ENCODE assay signal across 8 cellular contexts in genomic region chr1:3453203-3453761, GRCh38. TPM values are rescaled to one million over a fixed set of nuclear protein-coding genes. Genes with fewer than 3 reads are reported as not detected.
A peak's percentile ranks its signal among the peaks of the same experiment; 100 is the strongest.
DNase-seq lines count a peak whose midpoint lies in the region; ATAC-seq and TF ChIP-seq lines count a peak whose summit lies in the region.

No MANE protein-coding gene starts in this region.

- H3K4ac ChIP-seq in trophoblast cell (ENCODE audit: low read depth, low read length) = no peak overlapping the region

- no peak overlapping the region for H2AK5ac ChIP-seq in trophoblast cell (ENCODE audit: low read length)

- POLR2A ChIA-PET in SK-N-SH (lab: Yijun Ruan, JAX) = interaction anchor here (0.7 to 1.1 kb wide), 2 partner anchors 166 to 173 kb away, joined by 3 to 4 read pairs; no protein-coding TSS in a partner anchor

- no peak overlapping the region for H3K18ac ChIP-seq in trophoblast cell (ENCODE audit: low read length)

- no peak overlapping the region for H3K27ac Mint-ChIP-seq in activated naive CD4-positive, alpha-beta T cell treated with anti-CD3 and anti-CD28 coated beads, Interleukin-2, amount 10 ng/mL, durations not matched to agents 7 days and 5 days
- H3K27ac Mint-ChIP-seq in glutamatergic neuron (ENCODE audit: unreplicated experiment) = no peak overlapping the region

- CTCF ChIA-PET in SK-N-SH (lab: Yijun Ruan, JAX) = interaction anchor here (0.5 to 4.1 kb wide), 84 partner anchors 11 to 1034 kb away, joined by 3 to 114 read pairs (median 6); partner anchors contain the start of genes CCDC27, DFFB, LRRC47 and TP73
- CTCF ChIA-PET in activated naive CD4-positive, alpha-beta T cell treated with anti-CD3 and anti-CD28 coated beads, Interleukin-2, amount 10 ng/mL, durations not matched to agents 7 days and 5 days (lab: Charles Lee) = interaction anchor here (0.6 to 3.2 kb wide), 19 partner anchors 10 to 224 kb away, joined by 3 to 15 read pairs (median 6); no protein-coding TSS in a partner anchor

- no peaks in the 10 kb centered on the region for H3K9me3 Mint-ChIP-seq in activated naive CD4-positive, alpha-beta T cell treated with anti-CD3 and anti-CD28 coated beads, Interleukin-2, amount 10 ng/mL, durations not matched to agents 7 days and 5 days
- H3K9me3 Mint-ChIP-seq in glutamatergic neuron (ENCODE audit: unreplicated experiment) = no peaks in the 10 kb centered on the region

- H2BK5ac ChIP-seq in trophoblast cell (ENCODE audit: low read depth, low read length, poor library complexity) = no peak overlapping the region

- 2% methylated on average over 8 of the region's 18 CpGs for WGBS in SK-N-SH (ENCODE audit: low lambda C conversion rate)
- no CpG with 5 or more reads among the region's 18 CpGs for WGBS in trophoblast cell (ENCODE audit: extremely low coverage, insufficient coverage, insufficient read length)

- no peaks in the 10 kb centered on the region for H3K79me2 ChIP-seq in SK-N-SH (ENCODE audit: insufficient read depth)
- H3K79me2 ChIP-seq in trophoblast cell (ENCODE audit: control insufficient read depth, insufficient read depth, low read length, poor library complexity) = peaks cover 2% of the 10 kb centered on the region

- peak; percentile 86 for ATAC-seq in upper lobe of right lung
- ATAC-seq in GM21381 (IDR thresholded peaks at IDR 0.05; ENCODE audit: unreplicated experiment) = no peak

- DNase-seq in DMS53 treated with DMSO at 0.1 percent for 48 hours (lab: John Stamatoyannopoulos, UW; ENCODE audit: unreplicated experiment) = peak; percentile 44
- DNase-seq in SK-N-SH = peak; percentile 93
- DNase-seq in activated naive CD4-positive, alpha-beta T cell treated with anti-CD3 and anti-CD28 coated beads, Interleukin-2, amount 10 ng/mL, durations not matched to agents 7 days and 5 days = peak; percentile 80
- DNase-seq in glutamatergic neuron = peak; percentile 89
- DNase-seq in trophoblast cell = peak; percentile 48 to 81
- peak; percentile 89 for DNase-seq in upper lobe of right lung

- peak; percentile 75 for TF ChIP-seq CTCF in SK-N-SH (IDR thresholded peaks at IDR 0.05)
- peak; percentile 90 for TF ChIP-seq CTCF in glutamatergic neuron (IDR thresholded peaks at IDR 0.05; ENCODE audit: partially characterized antibody, unreplicated experiment)
- peak; percentile 96 for TF ChIP-seq CTCF in upper lobe of right lung (IDR thresholded peaks at IDR 0.05)

- H3F3A ChIP-seq in SK-N-SH (replicated peaks; ENCODE audit: insufficient read depth) = no peaks in the 10 kb centered on the region

- peaks cover 3% of the 10 kb centered on the region; the same call in 1 of the 2 replicates for H3K36me3 ChIP-seq in HUES48 (ENCODE audit: control insufficient read depth, insufficient read depth, low read length)
- H3K36me3 ChIP-seq in SK-N-SH (replicated peaks in 1 of 2; ENCODE audit: control insufficient read depth in 1 of 2, insufficient read depth in 2 of 2, low read length in 1 of 2) = no peaks in the 10 kb centered on the region
- H3K36me3 ChIP-seq in trophoblast cell (ENCODE audit: control insufficient read depth in 1 of 2, insufficient read depth in 2 of 2, low read length in 2 of 2) = no peaks in the 10 kb centered on the region
- no peaks in the 10 kb centered on the region for H3K36me3 ChIP-seq in upper lobe of right lung

- no peaks in the 10 kb centered on the region for H3K9me2 ChIP-seq in SK-N-SH

- peak overlapping the region; percentile 40 for H3K4me3 Mint-ChIP-seq in activated naive CD4-positive, alpha-beta T cell treated with anti-CD3 and anti-CD28 coated beads, Interleukin-2, amount 10 ng/mL, durations not matched to agents 7 days and 5 days
- no peak overlapping the region for H3K4me3 Mint-ChIP-seq in glutamatergic neuron (ENCODE audit: unreplicated experiment)

- H3K27me3 Mint-ChIP-seq in activated naive CD4-positive, alpha-beta T cell treated with anti-CD3 and anti-CD28 coated beads, Interleukin-2, amount 10 ng/mL, durations not matched to agents 7 days and 5 days = peaks cover 59% of the 10 kb centered on the region
- H3K27me3 Mint-ChIP-seq in glutamatergic neuron (ENCODE audit: unreplicated experiment) = peaks cover 3% of the 10 kb centered on the region

- H2BK120ac ChIP-seq in trophoblast cell (ENCODE audit: insufficient read depth, low read length, poor library complexity) = no peak overlapping the region

- no peak overlapping the region for H3K4me3 ChIP-seq in HUES48 (ENCODE audit: low read depth, low read length)
- H3K4me3 ChIP-seq in SK-N-SH (ENCODE audit: low read depth in 2 of 2, low read length in 1 of 2) = no peak overlapping the region; a peak in 1 of 4 replicates
- no peak overlapping the region for H3K4me3 ChIP-seq in trophoblast cell (ENCODE audit: low read depth, low read length)
- no peak overlapping the region for H3K4me3 ChIP-seq in upper lobe of right lung

- H3K79me1 ChIP-seq in trophoblast cell (ENCODE audit: low read length) = peaks cover 8% of the 10 kb centered on the region

- no peaks in the 10 kb centered on the region for H3K36me3 Mint-ChIP-seq in activated naive CD4-positive, alpha-beta T cell treated with anti-CD3 and anti-CD28 coated beads, Interleukin-2, amount 10 ng/mL, durations not matched to agents 7 days and 5 days
- no peaks in the 10 kb centered on the region for H3K36me3 Mint-ChIP-seq in glutamatergic neuron (ENCODE audit: unreplicated experiment)

- peaks cover 18% of the 10 kb centered on the region for H3K4me1 ChIP-seq in HUES48 (ENCODE audit: control insufficient read depth, insufficient read depth, low read length)
- peaks cover 0 to 14% of the 10 kb centered on the region in 2 experiments; a peak in 1 of 4 replicates for H3K4me1 ChIP-seq in SK-N-SH (ENCODE audit: control insufficient read depth in 1 of 2, insufficient read depth in 2 of 2, low read depth in 1 of 2, low read length in 1 of 2)
- H3K4me1 ChIP-seq in trophoblast cell (ENCODE audit: control insufficient read depth in 1 of 2, insufficient read depth in 2 of 2, low read length in 2 of 2) = peaks cover 8 to 13% of the 10 kb centered on the region in 2 experiments
- H3K4me1 ChIP-seq in upper lobe of right lung = peaks cover 4% of the 10 kb centered on the region

- H4K12ac ChIP-seq in trophoblast cell (ENCODE audit: low read depth, low read length) = no peak overlapping the region

- H4K20me1 ChIP-seq in SK-N-SH (ENCODE audit: insufficient read depth) = no peaks in the 10 kb centered on the region

- H3K27ac ChIP-seq in HUES48 (ENCODE audit: low read depth, low read length) (peak overlapping the region; percentile 99), SK-N-SH (ENCODE audit: low read depth in 2 of 2, low read length in 1 of 2) (no peak overlapping the region), trophoblast cell (ENCODE audit: low read depth, low read length) (no peak overlapping the region), upper lobe of right lung (no peak overlapping the region)

- TF ChIP-seq RAD21 in SK-N-SH (IDR thresholded peaks at IDR 0.05; ENCODE audit: low read length) = peak; percentile 92

- H3K27me3 ChIP-seq in HUES48 (ENCODE audit: control insufficient read depth, insufficient read depth, low read length) = no peaks in the 10 kb centered on the region
- no peaks in the 10 kb centered on the region for H3K27me3 ChIP-seq in SK-N-SH (ENCODE audit: insufficient read depth)
- H3K27me3 ChIP-seq in trophoblast cell (ENCODE audit: insufficient read depth, low read length) = no peaks in the 10 kb centered on the region
- H3K27me3 ChIP-seq in upper lobe of right lung = peaks cover 24% of the 10 kb centered on the region

- no peak overlapping the region for H2BK12ac ChIP-seq in trophoblast cell (ENCODE audit: low read length)

- H3K4me2 ChIP-seq in SK-N-SH = no peak overlapping the region
- H3K4me2 ChIP-seq in trophoblast cell (ENCODE audit: low read length) = no peak overlapping the region

- H3K4me1 Mint-ChIP-seq in activated naive CD4-positive, alpha-beta T cell treated with anti-CD3 and anti-CD28 coated beads, Interleukin-2, amount 10 ng/mL, durations not matched to agents 7 days and 5 days = peaks cover 2% of the 10 kb centered on the region
- peaks cover 6% of the 10 kb centered on the region for H3K4me1 Mint-ChIP-seq in glutamatergic neuron (ENCODE audit: low read depth, unreplicated experiment)

- TF ChIP-seq EP300 in SK-N-SH (IDR thresholded peaks at IDR 0.05; ENCODE audit: borderline replicate concordance in 1 of 2, low read depth in 1 of 2, low read length in 1 of 2) = no peak

- H3K9ac ChIP-seq in HUES48 (ENCODE audit: low read depth, low read length) (no peak overlapping the region), SK-N-SH (no peak overlapping the region), trophoblast cell (ENCODE audit: low read length) (no peak overlapping the region)

- no peak overlapping the region for H4K8ac ChIP-seq in trophoblast cell (ENCODE audit: low read depth, low read length)

- no peaks in the 10 kb centered on the region for H3K9me3 ChIP-seq in HUES48 (ENCODE audit: control insufficient read depth, insufficient read depth, low read length)
- H3K9me3 ChIP-seq in SK-N-SH = no peaks in the 10 kb centered on the region
- H3K9me3 ChIP-seq in trophoblast cell (ENCODE audit: insufficient read depth, low read depth, low read length) = no peaks in the 10 kb centered on the region
- no peaks in the 10 kb centered on the region for H3K9me3 ChIP-seq in upper lobe of right lung

- intact Hi-C loops in upper lobe of right lung (cut with DNase I) = loop anchor here (10.0 kb wide), 1 partner anchor 272 kb away; no protein-coding TSS in a partner anchor

- peak overlapping the region; percentile 16 for H4K91ac ChIP-seq in trophoblast cell (ENCODE audit: low read depth, low read length)

- H2AFZ ChIP-seq in SK-N-SH (ENCODE audit: low read depth) (no peak overlapping the region), trophoblast cell (ENCODE audit: insufficient read depth, low read length, poor library complexity) (no peak overlapping the region)

- H3K23ac ChIP-seq in trophoblast cell (ENCODE audit: low read length) = no peak overlapping the region

- no peak overlapping the region for H3K14ac ChIP-seq in trophoblast cell (ENCODE audit: low read length)

TF ChIP-seq in SK-N-SH, 30 proteins besides CTCF, POLR2A, EP300 and RAD21:
- TF ChIP-seq SIN3A (IDR thresholded peaks at IDR 0.05; ENCODE audit: borderline replicate concordance, low read depth, low read length) = no peak
- TF ChIP-seq SMC3 (IDR thresholded peaks at IDR 0.05; ENCODE audit: low read depth, low read length) = peak; percentile 72

RNA-seq across cellular contexts. Expression of gene ARHGEF16, which starts 1.2 kb away (rescaled TPM):
- polyA plus RNA-seq in SK-N-SH (2012; rRNA removed) = 0.10 and 0.18 TPM in 2 replicates
- 0.09 and 0.12 TPM in 2 replicates for polyA plus RNA-seq in SK-N-SH (2012; cell fraction: cytosol; rRNA removed)
- polyA plus RNA-seq in SK-N-SH (2012; cell fraction: nucleus; rRNA removed) = 0.68 and 0.83 TPM in 2 replicates
- total RNA-seq in glutamatergic neuron (ENCODE audit: unreplicated experiment) = 0.34 TPM
- 6.2 and 6.3 TPM in 2 replicates for polyA plus RNA-seq in trophoblast cell (2013)
- total RNA-seq in upper lobe of right lung = 12.2 TPM
